In genomic region chr16:30657866-30658730, GRCh38 we compare ENCODE assay signal across 8 cellular contexts. TPM values are rescaled to one million over a fixed set of nuclear protein-coding genes. Genes with fewer than 3 reads are reported as not detected.
DNase-seq lines count a peak whose midpoint lies in the region; ATAC-seq lines count a peak whose summit lies in the region.

Gene FBRS, plus strand, starts transcription at chr16:30658431. Its CDS starts 1,088 bp downstream, at chr16:30659519.

- peak within 1 kb of the TSS; percentile 100 for H3K27ac ChIP-seq in effector memory CD4-positive, alpha-beta T cell (ENCODE audit: insufficient read depth, low read length, poor library complexity, severe bottlenecking)

- POLR2A ChIA-PET in activated CD8-positive, alpha-beta memory T cell treated with anti-CD3 and anti-CD28 coated beads for 36 hours (lab: Charles Lee) = interaction anchor here (0.6 to 1.8 kb wide), 5 partner anchors 8 to 449 kb away, joined by 3 to 7 read pairs (median 6); partner anchors contain the start of gene ZNF764

- peaks cover 41% of the 10 kb centered on the region for H3K4me1 ChIP-seq in effector memory CD4-positive, alpha-beta T cell (ENCODE audit: control insufficient read depth, insufficient read depth, low read length, poor library complexity, severe bottlenecking)

- no peaks in the 10 kb centered on the region for H3K27me3 ChIP-seq in effector memory CD4-positive, alpha-beta T cell (replicated peaks; ENCODE audit: control insufficient read depth, insufficient read depth, low read length, poor library complexity, severe bottlenecking)

- peak; percentile 100 for DNase-seq in CMK (ENCODE audit: low read depth)
- DNase-seq in HS-5 (ENCODE audit: low read depth) = peak; percentile 99
- DNase-seq in NK-92 treated with Interleukin-12 subunit alpha and Interleukin-12 subunit beta, amount 100 ng/mL, for 24 hours (lab: John Stamatoyannopoulos, UW) = peak; percentile 100
- peak; percentile 100 for DNase-seq in effector memory CD4-positive, alpha-beta T cell
- DNase-seq in medulla oblongata (ENCODE audit: extremely low spot score) = peak; percentile 100
- peak; percentile 100 for DNase-seq in stimulated activated CD8-positive, alpha-beta memory T cell treated with anti-CD3 and anti-CD28 coated beads, Interleukin-12 subunit alpha, Interleukin-12 subunit beta, amount 100 ng/mL, for 24 hours (ENCODE audit: extremely low read depth)

- H3K36me3 ChIP-seq in effector memory CD4-positive, alpha-beta T cell (ENCODE audit: control insufficient read depth, insufficient read depth, low read length) = peaks cover 51% of the 10 kb centered on the region

- CTCF ChIA-PET in activated CD8-positive, alpha-beta memory T cell treated with anti-CD3 and anti-CD28 coated beads for 36 hours (lab: Charles Lee) = interaction anchor here (0.5 to 4.7 kb wide), 8 partner anchors 8 to 582 kb away, joined by 3 to 43 read pairs (median 4); partner anchors contain the start of gene PRR14

- peak within 1 kb of the TSS; percentile 76 for H3K4me3 ChIP-seq in effector memory CD4-positive, alpha-beta T cell (ENCODE audit: insufficient read depth, low read depth, low read length, poor library complexity, severe bottlenecking)

- ATAC-seq in GM19467 (IDR thresholded peaks at IDR 0.05; ENCODE audit: unreplicated experiment) = peak; percentile 64

- no peaks in the 10 kb centered on the region for H3K9me3 ChIP-seq in effector memory CD4-positive, alpha-beta T cell (ENCODE audit: control insufficient read depth, low read length)

RNA-seq across cellular contexts. Expression of gene FBRS, which starts in this region (rescaled TPM):
- 100 to 1,000 TPM; 107 to 119 TPM for total RNA-seq in activated CD8-positive, alpha-beta memory T cell treated with anti-CD3 and anti-CD28 coated beads for 36 hours

Comparison
In these comparisons a context has a peak if more than half of its experiments do, and no peak if none do; other contexts are left out.
1. Peak in every context shown above with its lines: DNase-seq, ATAC-seq, H3K4me3 ChIP-seq and H3K27ac ChIP-seq.